14 cellular contexts compared by ENCODE assay signal in genomic region chr2:219638217-219638947, GRCh38. TPM values are rescaled to one million over a fixed set of nuclear protein-coding genes. Genes with fewer than 3 reads are reported as not detected.
DNase-seq lines count a peak whose midpoint lies in the region; ATAC-seq, FAIRE-seq and TF ChIP-seq lines count a peak whose summit lies in the region.
"Had no signal": no experiment of that assay in that cellular context is flagged by ENCODE, and none has a peak within 500 bp of the region (broad histone marks: within the 10 kb centered on the region; RNA-seq: fewer than 3 reads in every experiment).

No MANE protein-coding gene starts in this region.

- no peak overlapping the region for H3K4me2 ChIP-seq in A549

- FAIRE-seq in A549 (lab: Jason Lieb, UNC) = no peak

- peaks cover 1% of the 10 kb centered on the region; the same call in 1 of the 2 replicates for H3K27me3 ChIP-seq in GM06990 (replicated peaks; ENCODE audit: control insufficient read depth, insufficient read depth, low read length)
- no peaks in the 10 kb centered on the region for H3K27me3 ChIP-seq in right cardiac atrium (ENCODE audit: control insufficient read depth, insufficient read depth)
- H3K27me3 ChIP-seq: dorsolateral prefrontal cortex, MG63 had no signal

- H3K27ac ChIP-seq in A549 = no peak overlapping the region
- H3K27ac ChIP-seq in right cardiac atrium (ENCODE audit: low read length) = peak overlapping the region; percentile 56
- H3K27ac ChIP-seq: HL-60, parathyroid adenoma had no signal

- no peaks in the 10 kb centered on the region for H3K9me3 ChIP-seq in A549
- H3K9me3 ChIP-seq in right cardiac atrium (ENCODE audit: control insufficient read depth, low read length) = no peaks in the 10 kb centered on the region
- H3K9me3 ChIP-seq: MG63 had no signal

- intact Hi-C loops in right cardiac atrium (cut with DNase I) = no loop called here

- H3K4me1 ChIP-seq in A549 (0 out of 3 replicates have a peak, but pooled peaks cover 3% of the 10 kb centered on the region), right cardiac atrium (ENCODE audit: control insufficient read depth, insufficient read depth, low read length) (no peaks in the 10 kb centered on the region)

- 81% methylated on average over 17 of the region's 17 CpGs for WGBS in A549 (ENCODE audit: missing lambda C conversion rate)
- WGBS in right cardiac atrium = 57% methylated on average over 17 of the region's 17 CpGs

- in situ Hi-C loops in astrocyte of the spinal cord (cut with HindIII; ENCODE audit: low sequenced_read_pairs) = no loop called here

- no peak for TF ChIP-seq POLR2A in A549 (IDR thresholded peaks at IDR 0.05; ENCODE audit: low read length)

- H3K4me3 ChIP-seq in A549 (no peak overlapping the region), GM06990 (replicated peaks; ENCODE audit: low read depth, low read length) (no peak overlapping the region), astrocyte of the spinal cord (ENCODE audit: low read depth, low read length) (no peak overlapping the region), right cardiac atrium (ENCODE audit: low read length) (no peak overlapping the region)
- H3K4me3 ChIP-seq: dorsolateral prefrontal cortex, MG63 had no signal

- H3K36me3 ChIP-seq in GM06990 (ENCODE audit: control insufficient read depth, insufficient read depth, low read length) = no peaks in the 10 kb centered on the region
- H3K36me3 ChIP-seq: MG63 had no signal

- no peak for TF ChIP-seq EP300 in A549 (IDR thresholded peaks at IDR 0.05)

- CTCF ChIA-PET in A549 (lab: Yijun Ruan, JAX) = interaction anchor here (0.9 to 1.5 kb wide), 3 partner anchors 77 to 109 kb away, joined by 3 to 4 read pairs (median 4); no protein-coding TSS in a partner anchor

- POLR2A ChIA-PET in A549 (lab: Yijun Ruan, JAX) = no interaction called here

- peak; percentile 21 to 27; a peak in 2 of 6 replicates for ATAC-seq in A549
- ATAC-seq in right cardiac atrium = peak in 1 of 2 donors; percentile 1
- ATAC-seq in HG03108 (IDR thresholded peaks at IDR 0.05; ENCODE audit: unreplicated experiment) = no peak

- no peak; the same call in 2 of the 3 replicates for TF ChIP-seq CTCF in A549 (IDR thresholded peaks at IDR 0.05)
- peak; percentile 44 for TF ChIP-seq CTCF in GM06990 (IDR thresholded peaks at IDR 0.05; ENCODE audit: insufficient read depth, low read length, poor library complexity, severe bottlenecking)
- TF ChIP-seq CTCF in astrocyte of the spinal cord (IDR thresholded peaks at IDR 0.05; ENCODE audit: low read depth, low read length) = peak; percentile 29

- DNase-seq in A549 (ENCODE audit: low read depth in 1 of 2, low spot score in 1 of 2) (no peak), GM06990 (ENCODE audit: extremely low read depth, insufficient read length) (no peak), astrocyte of the spinal cord (ENCODE audit: low read depth, low spot score) (no peak), right cardiac atrium (peak; percentile 13 to 72 (median 58)), dermis blood vessel endothelial cell (no peak), globus pallidus (ENCODE audit: low spot score) (no peak), retina (no peak)
- DNase-seq: MG63 had no signal

- no peak for TF ChIP-seq RAD21 in A549 (conservative IDR thresholded peaks at IDR 0.05 in 1 of 2, IDR thresholded peaks at IDR 0.05 in 1 of 2)

TF ChIP-seq in A549, 52 proteins besides CTCF, POLR2A, EP300 and RAD21:
- TF ChIP-seq, protein P1, sequence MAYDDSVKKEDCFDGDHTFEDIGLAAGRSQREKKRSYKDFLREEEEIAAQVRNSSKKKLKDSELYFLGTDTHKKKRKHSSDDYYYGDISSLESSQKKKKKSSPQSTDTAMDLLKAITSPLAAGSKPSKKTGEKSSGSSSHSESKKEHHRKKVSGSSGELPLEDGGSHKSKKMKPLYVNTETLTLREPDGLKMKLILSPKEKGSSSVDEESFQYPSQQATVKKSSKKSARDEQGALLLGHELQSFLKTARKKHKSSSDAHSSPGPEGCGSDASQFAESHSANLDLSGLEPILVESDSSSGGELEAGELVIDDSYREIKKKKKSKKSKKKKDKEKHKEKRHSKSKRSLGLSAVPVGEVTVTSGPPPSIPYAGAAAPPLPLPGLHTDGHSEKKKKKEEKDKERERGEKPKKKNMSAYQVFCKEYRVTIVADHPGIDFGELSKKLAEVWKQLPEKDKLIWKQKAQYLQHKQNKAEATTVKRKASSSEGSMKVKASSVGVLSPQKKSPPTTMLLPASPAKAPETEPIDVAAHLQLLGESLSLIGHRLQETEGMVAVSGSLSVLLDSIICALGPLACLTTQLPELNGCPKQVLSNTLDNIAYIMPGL (CRISPR knock-in tag; IDR thresholded peaks at IDR 0.05; ENCODE audit: borderline replicate concordance) = no peak
- TF ChIP-seq JUN (IDR thresholded peaks at IDR 0.05) = no peak
- no peak for TF ChIP-seq RNF2 (IDR thresholded peaks at IDR 0.05; ENCODE audit: borderline replicate concordance, low read depth)
- TF ChIP-seq HDAC2 (IDR thresholded peaks at IDR 0.05) = no peak
- TF ChIP-seq ZFP36 (IDR thresholded peaks at IDR 0.05; ENCODE audit: borderline replicate concordance, partially characterized antibody) = no peak
- no peak for TF ChIP-seq NFE2L2 (conservative IDR thresholded peaks at IDR 0.05; ENCODE audit: low read length)
- TF ChIP-seq CHD2 (IDR thresholded peaks at IDR 0.05; ENCODE audit: low read length, partially characterized antibody) = no peak
- TF ChIP-seq ZSCAN20 (CRISPR knock-in tag; IDR thresholded peaks at IDR 0.05) = no peak
- TF ChIP-seq PBX3 (IDR thresholded peaks at IDR 0.05) = no peak
- TF ChIP-seq BCL3 (IDR thresholded peaks at IDR 0.05) = no peak
- no peak for TF ChIP-seq PHF8 (IDR thresholded peaks at IDR 0.05; ENCODE audit: borderline replicate concordance, low read depth)
- TF ChIP-seq JUNB (IDR thresholded peaks at IDR 0.05) = no peak
- TF ChIP-seq, protein P2, sequence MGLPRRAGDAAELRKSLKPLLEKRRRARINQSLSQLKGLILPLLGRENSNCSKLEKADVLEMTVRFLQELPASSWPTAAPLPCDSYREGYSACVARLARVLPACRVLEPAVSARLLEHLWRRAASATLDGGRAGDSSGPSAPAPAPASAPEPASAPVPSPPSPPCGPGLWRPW (IDR thresholded peaks at IDR 0.05) = no peak
- no peak for TF ChIP-seq EHMT2 (IDR thresholded peaks at IDR 0.05; ENCODE audit: low read depth)
- no peak for TF ChIP-seq GATA3 (IDR thresholded peaks at IDR 0.05; ENCODE audit: borderline replicate concordance)

RNA-seq across cellular contexts. Expression of gene SLC4A3, which starts 11.0 kb away (rescaled TPM):
- polyA plus RNA-seq in A549 (2011; rRNA removed) = 1.4 and 1.7 TPM in 2 replicates
- polyA plus RNA-seq in A549 (2012; cell fraction: cytosol; rRNA removed) = 2.5 and 3.1 TPM in 2 replicates
- polyA plus RNA-seq in A549 (2012; cell fraction: nucleus; rRNA removed) = 14.1 and 15.1 TPM in 2 replicates
- 2.2 to 3.6 TPM (median 3.1 TPM) in 3 replicates for polyA plus RNA-seq in A549 (2017; fragmentation: RNase III; extraction: RNeasy Plus Mini Kit Qiagen cat#74134 plus additional on column Dnase treatment)
- polyA minus RNA-seq in A549 (2011; rRNA and poly(A)+ RNA removed) = 0.91 and 2.2 TPM in 2 replicates
- total RNA-seq in right cardiac atrium = 100 to 1,000 TPM; 322 to 445 (median 392) TPM
- polyA plus RNA-seq in right cardiac atrium = 288 TPM
- total RNA-seq in dermis blood vessel endothelial cell = 0.17 and 0.37 TPM in 2 replicates
- total RNA-seq: activated naive CD8-positive, alpha-beta T cell treated with anti-CD3 and anti-CD28 coated beads, Interleukin-2, amount 10 ng/mL, durations not matched to agents 7 days and 5 days had no signal
- polyA plus RNA-seq: CD14-positive monocyte had no signal

RNA-seq across cellular contexts. Expression of gene STK11IP, which starts 40.7 kb away (rescaled TPM):
- 13.3 and 18.4 TPM in 2 replicates for polyA plus RNA-seq in A549 (2011; rRNA removed)
- 15.2 and 19.4 TPM in 2 replicates for polyA plus RNA-seq in A549 (2012; cell fraction: cytosol; rRNA removed)
- 110 and 137 TPM in 2 replicates for polyA plus RNA-seq in A549 (2012; cell fraction: nucleus; rRNA removed)
- 15.4 to 21.2 TPM (median 18.8 TPM) in 3 replicates for polyA plus RNA-seq in A549 (2017; fragmentation: RNase III; extraction: RNeasy Plus Mini Kit Qiagen cat#74134 plus additional on column Dnase treatment)
- polyA minus RNA-seq in A549 (2011; rRNA and poly(A)+ RNA removed) = 25.5 and 39.6 TPM in 2 replicates
- 10 to 100 TPM; 12.1 to 19.0 (median 15.1) TPM for total RNA-seq in right cardiac atrium
- polyA plus RNA-seq in right cardiac atrium = 13.4 TPM
- 10.0 and 13.9 TPM in 2 replicates for total RNA-seq in dermis blood vessel endothelial cell

Comparison
In these comparisons a context has a peak if more than half of its experiments do, and no peak if none do; other contexts are left out.
1. DNase-seq: peak in right cardiac atrium (3 of 3); none in A549 (0 of 2), GM06990 (single experiment), astrocyte of the spinal cord (single experiment), dermis blood vessel endothelial cell (single experiment), globus pallidus (single experiment) and retina (single experiment).
2. RNA of gene SLC4A3, which starts 11.0 kb away (total RNA-seq): 322 to 445 TPM in right cardiac atrium; 0.17 to 0.37 TPM in dermis blood vessel endothelial cell; every median in the first group is over 100 times any median in the second.